1 cellular context compared by ENCODE assay signal in the genomic region with DNA sequence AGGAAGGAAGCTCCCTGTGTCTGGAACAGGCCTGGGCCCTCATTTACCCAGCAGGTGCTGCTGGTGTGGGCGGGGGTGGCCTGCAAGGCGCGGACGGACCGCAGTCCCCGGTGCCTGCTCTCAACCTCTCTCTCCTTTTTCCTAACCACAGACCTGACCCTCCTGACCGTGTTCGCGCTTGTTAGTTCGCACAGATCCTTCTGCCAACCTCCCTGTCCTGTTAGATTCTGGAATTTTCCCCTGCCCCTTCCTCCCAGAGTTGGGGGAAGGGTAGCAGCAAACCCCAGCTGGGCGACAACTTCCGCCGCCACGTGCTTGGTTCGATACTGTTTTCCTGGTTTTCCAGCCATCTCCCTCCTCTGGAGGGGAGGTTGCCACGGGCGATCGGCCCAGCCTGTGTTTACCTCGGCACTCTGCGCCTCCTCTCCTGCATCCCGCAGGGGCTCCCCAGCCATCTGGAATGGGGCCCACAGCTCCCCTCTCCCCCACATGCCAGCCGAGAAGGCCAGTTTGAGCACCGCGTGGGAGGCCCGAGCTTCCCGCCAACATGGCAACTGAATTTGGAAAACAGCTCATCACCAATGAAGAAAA.
TF ChIP-seq lines count a peak whose summit lies in the region.

No MANE protein-coding gene starts in this region.

TF ChIP-seq in H1, 55 proteins besides CTCF, POLR2A, EP300 and RAD21 (continued from another document):
- TF ChIP-seq, protein P1, sequence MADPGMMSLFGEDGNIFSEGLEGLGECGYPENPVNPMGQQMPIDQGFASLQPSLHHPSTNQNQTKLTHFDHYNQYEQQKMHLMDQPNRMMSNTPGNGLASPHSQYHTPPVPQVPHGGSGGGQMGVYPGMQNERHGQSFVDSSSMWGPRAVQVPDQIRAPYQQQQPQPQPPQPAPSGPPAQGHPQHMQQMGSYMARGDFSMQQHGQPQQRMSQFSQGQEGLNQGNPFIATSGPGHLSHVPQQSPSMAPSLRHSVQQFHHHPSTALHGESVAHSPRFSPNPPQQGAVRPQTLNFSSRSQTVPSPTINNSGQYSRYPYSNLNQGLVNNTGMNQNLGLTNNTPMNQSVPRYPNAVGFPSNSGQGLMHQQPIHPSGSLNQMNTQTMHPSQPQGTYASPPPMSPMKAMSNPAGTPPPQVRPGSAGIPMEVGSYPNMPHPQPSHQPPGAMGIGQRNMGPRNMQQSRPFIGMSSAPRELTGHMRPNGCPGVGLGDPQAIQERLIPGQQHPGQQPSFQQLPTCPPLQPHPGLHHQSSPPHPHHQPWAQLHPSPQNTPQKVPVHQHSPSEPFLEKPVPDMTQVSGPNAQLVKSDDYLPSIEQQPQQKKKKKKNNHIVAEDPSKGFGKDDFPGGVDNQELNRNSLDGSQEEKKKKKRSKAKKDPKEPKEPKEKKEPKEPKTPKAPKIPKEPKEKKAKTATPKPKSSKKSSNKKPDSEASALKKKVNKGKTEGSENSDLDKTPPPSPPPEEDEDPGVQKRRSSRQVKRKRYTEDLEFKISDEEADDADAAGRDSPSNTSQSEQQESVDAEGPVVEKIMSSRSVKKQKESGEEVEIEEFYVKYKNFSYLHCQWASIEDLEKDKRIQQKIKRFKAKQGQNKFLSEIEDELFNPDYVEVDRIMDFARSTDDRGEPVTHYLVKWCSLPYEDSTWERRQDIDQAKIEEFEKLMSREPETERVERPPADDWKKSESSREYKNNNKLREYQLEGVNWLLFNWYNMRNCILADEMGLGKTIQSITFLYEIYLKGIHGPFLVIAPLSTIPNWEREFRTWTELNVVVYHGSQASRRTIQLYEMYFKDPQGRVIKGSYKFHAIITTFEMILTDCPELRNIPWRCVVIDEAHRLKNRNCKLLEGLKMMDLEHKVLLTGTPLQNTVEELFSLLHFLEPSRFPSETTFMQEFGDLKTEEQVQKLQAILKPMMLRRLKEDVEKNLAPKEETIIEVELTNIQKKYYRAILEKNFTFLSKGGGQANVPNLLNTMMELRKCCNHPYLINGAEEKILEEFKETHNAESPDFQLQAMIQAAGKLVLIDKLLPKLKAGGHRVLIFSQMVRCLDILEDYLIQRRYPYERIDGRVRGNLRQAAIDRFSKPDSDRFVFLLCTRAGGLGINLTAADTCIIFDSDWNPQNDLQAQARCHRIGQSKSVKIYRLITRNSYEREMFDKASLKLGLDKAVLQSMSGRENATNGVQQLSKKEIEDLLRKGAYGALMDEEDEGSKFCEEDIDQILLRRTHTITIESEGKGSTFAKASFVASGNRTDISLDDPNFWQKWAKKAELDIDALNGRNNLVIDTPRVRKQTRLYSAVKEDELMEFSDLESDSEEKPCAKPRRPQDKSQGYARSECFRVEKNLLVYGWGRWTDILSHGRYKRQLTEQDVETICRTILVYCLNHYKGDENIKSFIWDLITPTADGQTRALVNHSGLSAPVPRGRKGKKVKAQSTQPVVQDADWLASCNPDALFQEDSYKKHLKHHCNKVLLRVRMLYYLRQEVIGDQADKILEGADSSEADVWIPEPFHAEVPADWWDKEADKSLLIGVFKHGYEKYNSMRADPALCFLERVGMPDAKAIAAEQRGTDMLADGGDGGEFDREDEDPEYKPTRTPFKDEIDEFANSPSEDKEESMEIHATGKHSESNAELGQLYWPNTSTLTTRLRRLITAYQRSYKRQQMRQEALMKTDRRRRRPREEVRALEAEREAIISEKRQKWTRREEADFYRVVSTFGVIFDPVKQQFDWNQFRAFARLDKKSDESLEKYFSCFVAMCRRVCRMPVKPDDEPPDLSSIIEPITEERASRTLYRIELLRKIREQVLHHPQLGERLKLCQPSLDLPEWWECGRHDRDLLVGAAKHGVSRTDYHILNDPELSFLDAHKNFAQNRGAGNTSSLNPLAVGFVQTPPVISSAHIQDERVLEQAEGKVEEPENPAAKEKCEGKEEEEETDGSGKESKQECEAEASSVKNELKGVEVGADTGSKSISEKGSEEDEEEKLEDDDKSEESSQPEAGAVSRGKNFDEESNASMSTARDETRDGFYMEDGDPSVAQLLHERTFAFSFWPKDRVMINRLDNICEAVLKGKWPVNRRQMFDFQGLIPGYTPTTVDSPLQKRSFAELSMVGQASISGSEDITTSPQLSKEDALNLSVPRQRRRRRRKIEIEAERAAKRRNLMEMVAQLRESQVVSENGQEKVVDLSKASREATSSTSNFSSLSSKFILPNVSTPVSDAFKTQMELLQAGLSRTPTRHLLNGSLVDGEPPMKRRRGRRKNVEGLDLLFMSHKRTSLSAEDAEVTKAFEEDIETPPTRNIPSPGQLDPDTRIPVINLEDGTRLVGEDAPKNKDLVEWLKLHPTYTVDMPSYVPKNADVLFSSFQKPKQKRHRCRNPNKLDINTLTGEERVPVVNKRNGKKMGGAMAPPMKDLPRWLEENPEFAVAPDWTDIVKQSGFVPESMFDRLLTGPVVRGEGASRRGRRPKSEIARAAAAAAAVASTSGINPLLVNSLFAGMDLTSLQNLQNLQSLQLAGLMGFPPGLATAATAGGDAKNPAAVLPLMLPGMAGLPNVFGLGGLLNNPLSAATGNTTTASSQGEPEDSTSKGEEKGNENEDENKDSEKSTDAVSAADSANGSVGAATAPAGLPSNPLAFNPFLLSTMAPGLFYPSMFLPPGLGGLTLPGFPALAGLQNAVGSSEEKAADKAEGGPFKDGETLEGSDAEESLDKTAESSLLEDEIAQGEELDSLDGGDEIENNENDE (IDR thresholded peaks at IDR 0.05; ENCODE audit: insufficient replicate concordance, low read length), result no peak
- TF ChIP-seq TEAD4 (IDR thresholded peaks at IDR 0.05; ENCODE audit: low read depth, low read length) (no peak), NANOG (IDR thresholded peaks at IDR 0.05; ENCODE audit: insufficient read depth, low read depth, low read length, poor library complexity, severe bottlenecking) (no peak), MAFK (IDR thresholded peaks at IDR 0.05; ENCODE audit: low read depth, low read length) (no peak), GTF2F1 (IDR thresholded peaks at IDR 0.05; ENCODE audit: borderline replicate concordance, low read depth, low read length) (no peak), SUZ12 (IDR thresholded peaks at IDR 0.05; ENCODE audit: low read length) (no peak), TBP (IDR thresholded peaks at IDR 0.05; ENCODE audit: low read depth, low read length) (no peak), SIN3A (conservative IDR thresholded peaks at IDR 0.05 in 1 of 2, IDR thresholded peaks at IDR 0.05 in 1 of 2; ENCODE audit: low read depth in 1 of 2, low read length in 2 of 2) (0 out of 4 replicates have a peak, but pooled peaks of 1 of the 2 experiments have one; percentile 50), TAF7 (optimal IDR thresholded peaks at IDR 0.05; ENCODE audit: borderline replicate concordance, low read depth, low read length) (no peak), KDM4A (IDR thresholded peaks at IDR 0.05; ENCODE audit: low read depth, low read length, severe bottlenecking) (no peak), CREB1 (IDR thresholded peaks at IDR 0.05) (no peak), CBX8 (IDR thresholded peaks at IDR 0.05; ENCODE audit: borderline replicate concordance, low read depth, low read length) (no peak), POU5F1 (IDR thresholded peaks at IDR 0.05; ENCODE audit: low read depth, low read length) (no peak), SIX5 (IDR thresholded peaks at IDR 0.05; ENCODE audit: low read depth, low read length) (no peak), SP4 (IDR thresholded peaks at IDR 0.05; ENCODE audit: low read length) (no peak), SP1 (IDR thresholded peaks at IDR 0.05; ENCODE audit: low read depth, low read length) (peak; percentile 71; the same call in 1 of the 2 replicates), GABPA (IDR thresholded peaks at IDR 0.05; ENCODE audit: borderline replicate concordance, insufficient read depth, low read length) (peak; percentile 57; the same call in 1 of the 2 replicates), POLR2AphosphoS5 (IDR thresholded peaks at IDR 0.05; ENCODE audit: low read depth, low read length) (no peak), RFX5 (IDR thresholded peaks at IDR 0.05; ENCODE audit: borderline replicate concordance, low read depth, low read length) (no peak), CHD1 (IDR thresholded peaks at IDR 0.05; ENCODE audit: low read depth, low read length) (no peak), SP2 (IDR thresholded peaks at IDR 0.05; ENCODE audit: low read length) (no peak), BRCA1 (IDR thresholded peaks at IDR 0.05; ENCODE audit: low read depth, low read length) (no peak), SRF (IDR thresholded peaks at IDR 0.05; ENCODE audit: low read depth, low read length) (no peak), CHD2 (IDR thresholded peaks at IDR 0.05; ENCODE audit: low read length) (0 out of 2 replicates have a peak, but pooled peaks have one; percentile 50), EZH2 (IDR thresholded peaks at IDR 0.05; ENCODE audit: low read depth, low read length, severe bottlenecking) (no peak), KDM5A (IDR thresholded peaks at IDR 0.05; ENCODE audit: low read length) (no peak), JUND (IDR thresholded peaks at IDR 0.05; ENCODE audit: low read length) (no peak), JUN (IDR thresholded peaks at IDR 0.05; ENCODE audit: low read depth, low read length) (no peak), BACH1 (IDR thresholded peaks at IDR 0.05; ENCODE audit: low read length) (no peak), CEBPB (IDR thresholded peaks at IDR 0.05; ENCODE audit: low read depth, low read length) (no peak), HDAC2 (IDR thresholded peaks at IDR 0.05; ENCODE audit: borderline replicate concordance in 1 of 2, low read depth in 2 of 2, low read length in 2 of 2) (no peak), SIRT6 (IDR thresholded peaks at IDR 0.05; ENCODE audit: low read length) (no peak), CBX5 (IDR thresholded peaks at IDR 0.05; ENCODE audit: low read depth, low read length) (no peak), RXRA (IDR thresholded peaks at IDR 0.05; ENCODE audit: insufficient read depth, low read depth, low read length) (no peak), TAF1 (IDR thresholded peaks at IDR 0.05; ENCODE audit: low read depth, low read length) (no peak), KDM1A (IDR thresholded peaks at IDR 0.05; ENCODE audit: borderline replicate concordance, low read length) (no peak), ASH2L (IDR thresholded peaks at IDR 0.05; ENCODE audit: low read length) (peak; percentile 66), EGR1 (IDR thresholded peaks at IDR 0.05; ENCODE audit: borderline replicate concordance, low read depth, low read length) (no peak), SAP30 (IDR thresholded peaks at IDR 0.05; ENCODE audit: insufficient read depth, insufficient replicate concordance, low read length) (no peak), NRF1 (IDR thresholded peaks at IDR 0.05; ENCODE audit: low read depth, low read length) (no peak)
- TF ChIP-seq, protein P2, sequence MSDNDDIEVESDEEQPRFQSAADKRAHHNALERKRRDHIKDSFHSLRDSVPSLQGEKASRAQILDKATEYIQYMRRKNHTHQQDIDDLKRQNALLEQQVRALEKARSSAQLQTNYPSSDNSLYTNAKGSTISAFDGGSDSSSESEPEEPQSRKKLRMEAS (IDR thresholded peaks at IDR 0.05), result peak; percentile 98
- TF ChIP-seq, protein P3, sequence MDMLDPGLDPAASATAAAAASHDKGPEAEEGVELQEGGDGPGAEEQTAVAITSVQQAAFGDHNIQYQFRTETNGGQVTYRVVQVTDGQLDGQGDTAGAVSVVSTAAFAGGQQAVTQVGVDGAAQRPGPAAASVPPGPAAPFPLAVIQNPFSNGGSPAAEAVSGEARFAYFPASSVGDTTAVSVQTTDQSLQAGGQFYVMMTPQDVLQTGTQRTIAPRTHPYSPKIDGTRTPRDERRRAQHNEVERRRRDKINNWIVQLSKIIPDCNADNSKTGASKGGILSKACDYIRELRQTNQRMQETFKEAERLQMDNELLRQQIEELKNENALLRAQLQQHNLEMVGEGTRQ (IDR thresholded peaks at IDR 0.05; ENCODE audit: low read length), result no peak
- TF ChIP-seq, protein P4, sequence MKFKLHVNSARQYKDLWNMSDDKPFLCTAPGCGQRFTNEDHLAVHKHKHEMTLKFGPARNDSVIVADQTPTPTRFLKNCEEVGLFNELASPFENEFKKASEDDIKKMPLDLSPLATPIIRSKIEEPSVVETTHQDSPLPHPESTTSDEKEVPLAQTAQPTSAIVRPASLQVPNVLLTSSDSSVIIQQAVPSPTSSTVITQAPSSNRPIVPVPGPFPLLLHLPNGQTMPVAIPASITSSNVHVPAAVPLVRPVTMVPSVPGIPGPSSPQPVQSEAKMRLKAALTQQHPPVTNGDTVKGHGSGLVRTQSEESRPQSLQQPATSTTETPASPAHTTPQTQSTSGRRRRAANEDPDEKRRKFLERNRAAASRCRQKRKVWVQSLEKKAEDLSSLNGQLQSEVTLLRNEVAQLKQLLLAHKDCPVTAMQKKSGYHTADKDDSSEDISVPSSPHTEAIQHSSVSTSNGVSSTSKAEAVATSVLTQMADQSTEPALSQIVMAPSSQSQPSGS (IDR thresholded peaks at IDR 0.05; ENCODE audit: low read length), result no peak
- TF ChIP-seq, protein P5, sequence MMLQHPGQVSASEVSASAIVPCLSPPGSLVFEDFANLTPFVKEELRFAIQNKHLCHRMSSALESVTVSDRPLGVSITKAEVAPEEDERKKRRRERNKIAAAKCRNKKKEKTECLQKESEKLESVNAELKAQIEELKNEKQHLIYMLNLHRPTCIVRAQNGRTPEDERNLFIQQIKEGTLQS (IDR thresholded peaks at IDR 0.05; ENCODE audit: insufficient read depth, low read depth, low read length), result no peak
- TF ChIP-seq, protein P6, sequence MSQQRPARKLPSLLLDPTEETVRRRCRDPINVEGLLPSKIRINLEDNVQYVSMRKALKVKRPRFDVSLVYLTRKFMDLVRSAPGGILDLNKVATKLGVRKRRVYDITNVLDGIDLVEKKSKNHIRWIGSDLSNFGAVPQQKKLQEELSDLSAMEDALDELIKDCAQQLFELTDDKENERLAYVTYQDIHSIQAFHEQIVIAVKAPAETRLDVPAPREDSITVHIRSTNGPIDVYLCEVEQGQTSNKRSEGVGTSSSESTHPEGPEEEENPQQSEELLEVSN (IDR thresholded peaks at IDR 0.05), result peak; percentile 99
